In the genomic region with DNA sequence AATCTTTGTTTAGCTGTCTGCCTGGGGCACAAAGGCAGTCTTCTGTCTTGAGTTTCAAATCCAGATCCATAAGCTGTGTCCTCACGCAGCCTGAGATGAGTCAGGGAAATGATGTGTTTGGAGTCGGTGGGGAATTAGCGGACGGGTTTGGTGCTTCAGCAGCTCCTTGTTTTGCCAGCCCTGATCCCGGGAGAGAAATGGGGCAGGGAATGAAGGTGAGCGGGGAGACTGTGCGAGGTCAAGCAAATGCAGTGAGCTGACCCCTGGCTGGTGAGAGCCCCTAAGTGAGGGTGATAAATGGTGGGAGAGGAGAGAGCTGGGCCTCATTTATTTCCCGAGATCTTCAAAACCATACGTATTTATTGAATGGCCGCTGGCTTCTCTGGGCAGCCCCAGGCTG, we compare ENCODE assay signal across 19 cellular contexts. TPM values are rescaled to one million over a fixed set of nuclear protein-coding genes. Genes with fewer than 3 reads are reported as not detected.
DNase-seq lines count a peak whose midpoint lies in the region; ATAC-seq and TF ChIP-seq lines count a peak whose summit lies in the region.
"Had no signal": no experiment of that assay in that cellular context is flagged by ENCODE, and none has a peak within 500 bp of the region (broad histone marks: within the 10 kb centered on the region; RNA-seq: fewer than 3 reads in every experiment).

No MANE protein-coding gene starts in this region.

- no peaks in the 10 kb centered on the region for H3K9me3 ChIP-seq in BLaER1 treated with 17β-estradiol and CSF1 and Interleukin-3, amounts not matched to agents 10 nM and 100 nM (replicated peaks in 1 of 11)
- peaks cover 5% of the 10 kb centered on the region for H3K9me3 ChIP-seq in mucosa of descending colon
- H3K9me3 ChIP-seq: BE2C had no signal

- H3K27ac Mint-ChIP-seq in activated B cell treated with CpG ODN at 0.5 μM for 24 hours (peak overlapping the region; percentile 69), naive B cell (peak overlapping the region in 5 of 6 donors; percentile 19 to 97 (median 60))
- no peak overlapping the region for H3K27ac Mint-ChIP-seq in activated CD8-positive, alpha-beta T cell treated with anti-CD3 and anti-CD28 coated beads for 36 hours
- H3K27ac Mint-ChIP-seq: HFFc6 had no signal

- H3K4me1 Mint-ChIP-seq in activated B cell treated with CpG ODN at 0.5 μM for 24 hours (peaks cover 98% of the 10 kb centered on the region), naive B cell (peaks cover 0 to 82% (median 59%) of the 10 kb centered on the region in 3 donors)
- H3K4me1 Mint-ChIP-seq in activated CD8-positive, alpha-beta T cell treated with anti-CD3 and anti-CD28 coated beads for 36 hours (ENCODE audit: low read depth): peaks cover 37% of the 10 kb centered on the region

- no peak overlapping the region for H3K4me3 ChIP-seq in BLaER1 treated with 17β-estradiol and CSF1 and Interleukin-3, amounts not matched to agents 10 nM and 100 nM
- H3K4me3 ChIP-seq in H7 (ENCODE audit: insufficient read depth, low read depth, low read length) (no peak overlapping the region), mucosa of descending colon (no peak overlapping the region)
- H3K4me3 ChIP-seq: GM23248 had no signal

- peak overlapping the region in 10 of 11 experiments; percentile 3 to 82 (median 69); a peak in 15 of 22 replicates for H3K27ac ChIP-seq in BLaER1 treated with 17β-estradiol and CSF1 and Interleukin-3, amounts not matched to agents 10 nM and 100 nM
- H3K27ac ChIP-seq: GM23248 had no signal

- CTCF ChIA-PET in activated B cell treated with CpG ODN at 0.5 μM for 24 hours (lab: Charles Lee): interaction anchor here (1.1 to 2.2 kb wide), 2 partner anchors 16 to 96 kb away, joined by 3 to 8 read pairs; no protein-coding TSS in a partner anchor
- CTCF ChIA-PET in activated CD8-positive, alpha-beta T cell treated with anti-CD3 and anti-CD28 coated beads for 36 hours (lab: Charles Lee): interaction anchor here (2.3 kb wide), 1 partner anchor 125 kb away, joined by 7 read pairs; no protein-coding TSS in a partner anchor

- intact Hi-C loops in activated B cell treated with CpG ODN at 0.5 μM for 24 hours (cut with micrococcal nuclease) (loop anchor here (1.0 to 2.0 kb wide), 3 partner anchors 17 to 23 kb away; a partner anchor contains a TSS), mucosa of descending colon (cut with DNase I, micrococcal nuclease) (no loop called here)
- intact Hi-C loops in activated CD8-positive, alpha-beta T cell treated with anti-CD3 and anti-CD28 coated beads for 36 hours (cut with micrococcal nuclease): no loop called here

- no peaks in the 10 kb centered on the region for H3K27me3 ChIP-seq in BLaER1 treated with 17β-estradiol and CSF1 and Interleukin-3, amounts not matched to agents 10 nM and 100 nM
- no peaks in the 10 kb centered on the region for H3K27me3 ChIP-seq in H7 (ENCODE audit: control insufficient read depth, insufficient read depth, low read length)
- H3K27me3 ChIP-seq: BE2C had no signal

- H3K9ac ChIP-seq in BLaER1 treated with 17β-estradiol and CSF1 and Interleukin-3, amounts not matched to agents 10 nM and 100 nM: peak overlapping the region in 3 of 11 experiments; percentile 66 to 73 (median 68); a peak in 6 of 22 replicates
- H3K9ac ChIP-seq: GM23248 had no signal

- H3K27me3 Mint-ChIP-seq in activated B cell treated with CpG ODN at 0.5 μM for 24 hours (no peaks in the 10 kb centered on the region), naive B cell (no peaks in the 10 kb centered on the region)
- H3K27me3 Mint-ChIP-seq in activated CD8-positive, alpha-beta T cell treated with anti-CD3 and anti-CD28 coated beads for 36 hours: no peaks in the 10 kb centered on the region

- H3K36me3 ChIP-seq in BLaER1 treated with 17β-estradiol and CSF1 and Interleukin-3, amounts not matched to agents 10 nM and 100 nM: peaks cover 0 to 20% (median 4%) of the 10 kb centered on the region in 11 experiments; a peak in 8 of 22 replicates
- H3K36me3 ChIP-seq in H7 (replicated peaks; ENCODE audit: control insufficient read depth, insufficient read depth, low read length): no peaks in the 10 kb centered on the region
- H3K36me3 ChIP-seq in mucosa of descending colon (ENCODE audit: low read depth): no peaks in the 10 kb centered on the region
- H3K36me3 ChIP-seq: BE2C had no signal

- peaks cover 76 to 87% (median 84%) of the 10 kb centered on the region in 10 experiments for H3K4me1 ChIP-seq in BLaER1 treated with 17β-estradiol and CSF1 and Interleukin-3, amounts not matched to agents 10 nM and 100 nM
- no peaks in the 10 kb centered on the region for H3K4me1 ChIP-seq in mucosa of descending colon (ENCODE audit: low read depth)
- H3K4me1 ChIP-seq: BE2C had no signal

- no peaks in the 10 kb centered on the region for H3K9me3 Mint-ChIP-seq in activated B cell treated with CpG ODN at 0.5 μM for 24 hours
- H3K9me3 Mint-ChIP-seq in naive B cell: peaks cover 0 to 4% (median 0%) of the 10 kb centered on the region in 7 donors
- H3K9me3 Mint-ChIP-seq in activated CD8-positive, alpha-beta T cell treated with anti-CD3 and anti-CD28 coated beads for 36 hours: no peaks in the 10 kb centered on the region
- H3K9me3 Mint-ChIP-seq: HFFc6 had no signal

- peak; percentile 64 for DNase-seq in H7
- no peak for DNase-seq in activated B cell treated with CpG ODN at 0.5 μM for 24 hours
- no peak for DNase-seq in naive B cell
- no peak for DNase-seq in activated CD8-positive, alpha-beta T cell treated with anti-CD3 and anti-CD28 coated beads for 36 hours
- no peak for DNase-seq in mucosa of descending colon
- DNase-seq: ACHN, BE2C, DMS153, GM23248, HFFc6, Kasumi-1, NCI-H1417, NCI-H2029, NCI-H2171 treated with DMSO at 0.1 percent for 48 hours, NCI-H510A, SIG-M5 had no signal

- H3K4me3 Mint-ChIP-seq in activated B cell treated with CpG ODN at 0.5 μM for 24 hours: no peak overlapping the region
- H3K4me3 Mint-ChIP-seq in naive B cell: peak overlapping the region in 2 of 8 donors; percentile 12 to 83
- no peak overlapping the region for H3K4me3 Mint-ChIP-seq in activated CD8-positive, alpha-beta T cell treated with anti-CD3 and anti-CD28 coated beads for 36 hours
- H3K4me3 Mint-ChIP-seq: HFFc6 had no signal

- peaks cover 0 to 7% (median 0%) of the 10 kb centered on the region in 11 experiments; a peak in 1 of 22 replicates for H4K20me1 ChIP-seq in BLaER1 treated with 17β-estradiol and CSF1 and Interleukin-3, amounts not matched to agents 10 nM and 100 nM

- POLR2A ChIA-PET in activated B cell treated with CpG ODN at 0.5 μM for 24 hours (lab: Charles Lee): interaction anchor here (0.9 to 4.0 kb wide), 9 partner anchors 10 to 87 kb away, joined by 3 to 41 read pairs (median 9); a partner anchor contains a TSS
- POLR2A ChIA-PET in activated CD8-positive, alpha-beta T cell treated with anti-CD3 and anti-CD28 coated beads for 36 hours (lab: Charles Lee): no interaction called here

- TF ChIP-seq CTCF in activated B cell treated with CpG ODN at 0.5 μM for 24 hours (IDR thresholded peaks at IDR 0.05): no peak
- TF ChIP-seq CTCF in activated CD8-positive, alpha-beta T cell treated with anti-CD3 and anti-CD28 coated beads for 36 hours (IDR thresholded peaks at IDR 0.05): no peak
- TF ChIP-seq CTCF in mucosa of descending colon (IDR thresholded peaks at IDR 0.05): no peak

- no peak for ATAC-seq in activated B cell treated with CpG ODN at 0.5 μM for 24 hours (ENCODE audit: low read depth)
- no peak for ATAC-seq in naive B cell (ENCODE audit: low read depth in 2 of 2)
- no peak for ATAC-seq in GM18907 (IDR thresholded peaks at IDR 0.05; ENCODE audit: unreplicated experiment)
- ATAC-seq in activated CD8-positive, alpha-beta T cell treated with anti-CD3 and anti-CD28 coated beads for 36 hours: no peak
- no peak for ATAC-seq in HG02840 (IDR thresholded peaks at IDR 0.05; ENCODE audit: low FRiP score, unreplicated experiment)
- no peak for ATAC-seq in mucosa of descending colon

- H3K4me2 ChIP-seq in BLaER1 treated with 17β-estradiol and CSF1 and Interleukin-3, amounts not matched to agents 10 nM and 100 nM: peak overlapping the region; percentile 65 to 86 (median 76); a peak in 21 of 22 replicates

- H3K36me3 Mint-ChIP-seq in activated B cell treated with CpG ODN at 0.5 μM for 24 hours (ENCODE audit: low read depth) (peaks cover 51% of the 10 kb centered on the region), naive B cell (peaks cover 0 to 3% of the 10 kb centered on the region in 2 donors)
- peaks cover 4% of the 10 kb centered on the region for H3K36me3 Mint-ChIP-seq in activated CD8-positive, alpha-beta T cell treated with anti-CD3 and anti-CD28 coated beads for 36 hours (ENCODE audit: low read depth)

RNA-seq across cellular contexts. Expression of a gene that starts 21.6 kb away (rescaled TPM):
- total RNA-seq in H7 (2014; rRNA removed; shearing (Covaris generic)): 30.7 and 42.1 TPM in 2 replicates
- total RNA-seq in activated B cell treated with CpG ODN at 0.5 μM for 24 hours (137 and 153 TPM in 2 replicates), mucosa of descending colon (10 to 100 TPM; 27.5 to 80.6 (median 29.1) TPM)
- polyA plus RNA-seq in naive B cell (ENCODE audit: low read depth in 6 of 6): 100 to 1,000 TPM in 5 of 6 donors, 10 to 100 TPM in 1; 89.6 to 177 (median 134) TPM
- total RNA-seq in activated CD8-positive, alpha-beta T cell treated with anti-CD3 and anti-CD28 coated beads for 36 hours: 10 to 100 TPM; 32.5 to 34.2 TPM
